ENCODE assay signal across 21 cellular contexts in genomic region chr7:50852901-50853300, GRCh38.
"Had no signal": no experiment of that assay in that cellular context is flagged by ENCODE, and none has a peak within 500 bp of the region (broad histone marks: within the 10 kb centered on the region; RNA-seq: fewer than 3 reads in every experiment).

No MANE protein-coding gene starts in this region.

- DNase-seq: colonic mucosa; dermis blood vessel endothelial cell; effector memory CD4-positive, alpha-beta T cell; foreskin melanocyte; glutamatergic neuron; heart right ventricle; hippocampal formation; kidney glomerular epithelial cell; left ventricle myocardium superior; lower lobe of right lung; natural killer cell; pancreas; retina; stimulated activated CD4-positive, alpha-beta T cell treated with anti-CD3 and anti-CD28 coated beads, Interleukin-12 subunit alpha, Interleukin-12 subunit beta, amount 100 ng/mL, for 4 hours; stimulated activated CD4-positive, alpha-beta T cell treated with anti-CD3 and anti-CD28 coated beads, Interleukin-1b, Interleukin-23, amount 100 ng/mL, for 48 hours; stimulated activated CD4-positive, alpha-beta T cell treated with anti-CD3 and anti-CD28 coated beads, Interleukin-4, amount 100 ng/mL, for 1 hour; stimulated activated CD8-positive, alpha-beta memory T cell treated with anti-CD3 and anti-CD28 coated beads, Interleukin-4, amount 100 ng/mL, for 48 hours; stimulated activated naive CD4-positive, alpha-beta T cell; stimulated activated naive CD8-positive, alpha-beta T cell treated with anti-CD3 and anti-CD28 coated beads, Interleukin-15, amount 100 ng/mL, for 72 hours; transverse colon had no signal

- ATAC-seq: heart right ventricle; left ventricle myocardium superior; lower lobe of right lung; natural killer cell; pancreas; sciatic nerve; stimulated activated naive CD8-positive, alpha-beta T cell treated with anti-CD3 and anti-CD28 coated beads, Interleukin-15, amount 100 ng/mL, for 72 hours had no signal
